Comparison of ENCODE assay signal across 8 cellular contexts in the genomic region with DNA sequence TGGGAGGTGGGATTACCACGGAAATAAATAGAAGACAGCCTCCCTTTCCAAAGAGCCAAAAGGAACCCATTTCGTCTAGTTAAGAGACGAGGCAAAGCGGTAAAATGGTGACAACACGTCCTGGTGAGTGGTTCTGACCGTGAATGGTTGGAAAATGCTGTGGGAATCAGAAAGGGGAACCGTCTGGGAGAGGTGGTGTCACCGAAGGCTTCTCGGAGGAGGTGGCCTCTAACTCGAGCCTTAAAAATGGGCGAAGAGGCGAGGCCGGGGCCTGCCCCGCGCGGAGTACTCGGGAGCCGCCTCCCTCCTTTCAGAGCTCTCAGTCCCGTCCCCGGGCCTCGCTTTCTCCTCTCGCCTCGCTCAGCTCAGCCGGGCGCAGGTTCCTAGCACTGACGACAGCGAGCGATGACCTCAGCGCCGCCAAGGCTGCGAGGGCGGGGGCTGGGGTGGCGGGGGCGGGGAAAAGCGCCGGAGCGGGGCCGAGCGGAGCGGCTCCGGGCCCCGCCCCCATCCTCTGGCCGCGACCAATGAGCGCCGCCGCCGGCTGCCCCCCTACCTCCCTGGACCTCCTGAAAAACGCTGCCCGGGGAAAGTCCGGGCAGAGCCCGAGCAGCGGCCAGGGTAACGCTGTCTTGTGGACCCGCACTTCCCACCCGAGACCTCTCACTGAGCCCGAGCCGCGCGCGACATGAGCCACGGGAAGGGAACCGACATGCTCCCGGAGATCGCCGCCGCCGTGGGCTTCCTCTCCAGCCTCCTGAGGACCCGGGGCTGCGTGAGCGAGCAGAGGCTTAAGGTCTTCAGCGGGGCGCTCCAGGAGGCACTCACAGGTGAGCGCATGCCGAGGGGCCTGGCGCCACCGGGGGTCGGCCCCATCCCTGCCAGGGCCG.
DNase-seq lines count a peak whose midpoint lies in the region; ATAC-seq and FAIRE-seq lines count a peak whose summit lies in the region.

A gene with protein sequence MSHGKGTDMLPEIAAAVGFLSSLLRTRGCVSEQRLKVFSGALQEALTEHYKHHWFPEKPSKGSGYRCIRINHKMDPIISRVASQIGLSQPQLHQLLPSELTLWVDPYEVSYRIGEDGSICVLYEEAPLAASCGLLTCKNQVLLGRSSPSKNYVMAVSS (plus strand): TSS at position 601 of the 890 bp plus-strand sequence. CDS start 88 bp downstream, at position 689.

- no peaks in the 10 kb centered on the region for H3K27me3 Mint-ChIP-seq in effector memory CD8-positive, alpha-beta T cell
- no peaks in the 10 kb centered on the region for H3K27me3 Mint-ChIP-seq in memory B cell

- no peaks in the 10 kb centered on the region for H3K9me3 Mint-ChIP-seq in effector memory CD8-positive, alpha-beta T cell
- H3K9me3 Mint-ChIP-seq in memory B cell, result no peaks in the 10 kb centered on the region

- FAIRE-seq in HTR-8/SVneo (lab: Jason Lieb, UNC), result no peak

- peaks cover 64% of the 10 kb centered on the region for H3K36me3 Mint-ChIP-seq in effector memory CD8-positive, alpha-beta T cell (ENCODE audit: insufficient read depth)
- H3K36me3 Mint-ChIP-seq in memory B cell, result peaks cover 39% of the 10 kb centered on the region

- peak; percentile 59 for ATAC-seq in GM21367 (IDR thresholded peaks at IDR 0.05; ENCODE audit: unreplicated experiment)
- peak; percentile 80 for ATAC-seq in effector memory CD8-positive, alpha-beta T cell (replicated peaks)
- ATAC-seq in memory B cell (ENCODE audit: low read depth), result peak; percentile 80

- peaks cover 53 to 62% of the 10 kb centered on the region in 2 donors for H3K4me1 Mint-ChIP-seq in effector memory CD8-positive, alpha-beta T cell (ENCODE audit: low read depth in 2 of 2)
- peaks cover 56% of the 10 kb centered on the region for H3K4me1 Mint-ChIP-seq in memory B cell

- H3K27ac Mint-ChIP-seq in effector memory CD8-positive, alpha-beta T cell, result peak within 1 kb of the TSS; percentile 99 to 100
- peak within 1 kb of the TSS; percentile 100 for H3K27ac Mint-ChIP-seq in memory B cell

- peak within 1 kb of the TSS; percentile 98 for H3K4me3 Mint-ChIP-seq in effector memory CD8-positive, alpha-beta T cell
- peak within 1 kb of the TSS; percentile 99 for H3K4me3 Mint-ChIP-seq in memory B cell

- DNase-seq in COLO829 (ENCODE audit: low spot score) (peak; percentile 93), HTR-8/SVneo (ENCODE audit: insufficient read length, low spot score) (peak; percentile 95), NOMO-1 (lab: John Stamatoyannopoulos, UW; ENCODE audit: unreplicated experiment in 2 of 2) (peak; percentile 65 to 85), memory B cell (ENCODE audit: low spot score in 2 of 2) (peak; percentile 85 to 91)
- DNase-seq in activated CD8-positive, alpha-beta memory T cell treated with anti-CD3 and anti-CD28 coated beads for 48 hours (ENCODE audit: low read depth in 2 of 3, low spot score in 2 of 3), result peak; percentile 75 to 81 (median 75)
- peak; percentile 88 to 91 (median 88) for DNase-seq in effector memory CD8-positive, alpha-beta T cell
- peak; percentile 70 for DNase-seq in stimulated activated CD8-positive, alpha-beta memory T cell treated with anti-CD3 and anti-CD28 coated beads, Interleukin-12 subunit alpha, Interleukin-12 subunit beta, amount 100 ng/mL, for 24 hours (ENCODE audit: extremely low read depth)

Comparison
In these comparisons a context has a peak if more than half of its experiments do, and no peak if none do; other contexts are left out.
1. Peak in every context shown above with its lines: DNase-seq and ATAC-seq.